8 cellular contexts compared by ENCODE assay signal in the genomic region with DNA sequence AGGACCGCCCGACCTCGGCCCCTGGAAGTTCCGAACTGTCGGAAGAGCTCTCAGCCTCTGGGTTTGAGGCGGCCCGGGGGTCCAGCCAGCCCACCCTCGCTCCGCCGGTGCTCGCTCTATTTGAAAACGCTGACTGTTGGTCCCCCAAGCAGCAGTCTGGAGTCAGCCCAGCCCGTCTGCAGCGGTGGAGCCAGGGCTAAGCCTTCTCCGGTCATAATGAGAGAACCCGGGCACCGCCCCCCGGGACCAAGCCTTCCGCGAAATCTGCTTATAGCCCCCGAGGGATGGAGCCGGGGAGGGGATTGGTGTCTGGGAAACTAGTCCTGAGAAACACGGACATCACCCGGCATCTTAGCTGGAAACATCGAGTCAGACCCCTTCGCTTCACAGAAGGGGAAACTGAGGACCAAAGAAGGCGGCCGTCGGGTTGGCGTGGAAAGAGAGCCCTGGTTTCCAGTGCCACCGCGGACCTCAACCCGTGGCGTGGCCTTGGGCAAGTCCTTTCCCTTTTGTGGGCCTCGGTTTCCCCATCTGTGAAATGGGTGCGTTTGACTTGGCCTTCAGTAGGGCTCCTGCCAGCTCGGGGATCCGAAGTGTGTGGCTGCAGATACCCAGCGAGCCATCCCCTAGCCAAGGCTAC. TPM values are rescaled to one million over a fixed set of nuclear protein-coding genes. Genes with fewer than 3 reads are reported as not detected.
A peak's percentile ranks its signal among the peaks of the same experiment; 100 is the strongest.
DNase-seq lines count a peak whose midpoint lies in the region; ATAC-seq lines count a peak whose summit lies in the region.

No MANE protein-coding gene starts in this region.

- H3K79me2 ChIP-seq in GM23248 (ENCODE audit: insufficient read depth) = peaks cover 55% of the 10 kb centered on the region

- peaks cover 27% of the 10 kb centered on the region for H3K4me1 ChIP-seq in GM23248 (ENCODE audit: insufficient read depth)
- H3K4me1 ChIP-seq in skeletal muscle satellite cell (ENCODE audit: control insufficient read depth, insufficient read depth, low read length) = peaks cover 41% of the 10 kb centered on the region

- H3K4me2 ChIP-seq in GM23248 (ENCODE audit: unreplicated experiment) (peak overlapping the region; percentile 82), skeletal muscle satellite cell (ENCODE audit: low read length) (peak overlapping the region; percentile 98)

- H3K27me3 Mint-ChIP-seq in activated CD4-positive, alpha-beta T cell treated with anti-CD3 and anti-CD28 coated beads, Interleukin-2, amount 10 ng/mL, durations not matched to agents 7 days and 5 days = no peaks in the 10 kb centered on the region

- H3K9me2 ChIP-seq in GM23248 (ENCODE audit: insufficient read depth) = no peaks in the 10 kb centered on the region

- H3K9me3 Mint-ChIP-seq in activated CD4-positive, alpha-beta T cell treated with anti-CD3 and anti-CD28 coated beads, Interleukin-2, amount 10 ng/mL, durations not matched to agents 7 days and 5 days = no peaks in the 10 kb centered on the region

- peak overlapping the region; percentile 90 for H3K4me3 ChIP-seq in GM23248
- peak overlapping the region; percentile 95 for H3K4me3 ChIP-seq in skeletal muscle satellite cell (ENCODE audit: low read length)

- H3K27ac Mint-ChIP-seq in activated CD4-positive, alpha-beta T cell treated with anti-CD3 and anti-CD28 coated beads, Interleukin-2, amount 10 ng/mL, durations not matched to agents 7 days and 5 days = peak overlapping the region; percentile 83

- CTCF ChIA-PET in activated CD4-positive, alpha-beta T cell treated with anti-CD3 and anti-CD28 coated beads, Interleukin-2, amount 10 ng/mL, durations not matched to agents 7 days and 5 days (lab: Charles Lee) = interaction anchor here (0.6 to 1.3 kb wide), 3 partner anchors 12 to 34 kb away, joined by 3 to 5 read pairs (median 3); no protein-coding TSS in a partner anchor

- H2AFZ ChIP-seq in GM23248 = peak overlapping the region; percentile 89

- peaks cover 21% of the 10 kb centered on the region; the same call in 1 of the 2 replicates for H3F3A ChIP-seq in GM23248 (ENCODE audit: insufficient read depth)

- peaks cover 45% of the 10 kb centered on the region for H3K36me3 Mint-ChIP-seq in activated CD4-positive, alpha-beta T cell treated with anti-CD3 and anti-CD28 coated beads, Interleukin-2, amount 10 ng/mL, durations not matched to agents 7 days and 5 days (ENCODE audit: low read depth)

- peak; percentile 53 for DNase-seq in GM23248
- DNase-seq in activated CD4-positive, alpha-beta T cell treated with anti-CD3 and anti-CD28 coated beads, Interleukin-2, amount 10 ng/mL, durations not matched to agents 7 days and 5 days = no peak
- DNase-seq in left ventricle myocardium superior = peak; percentile 56
- DNase-seq in Ammon's horn (ENCODE audit: low spot score) = no peak
- no peak for DNase-seq in NCI-H526 (lab: John Stamatoyannopoulos, UW)
- DNase-seq in medulla oblongata (ENCODE audit: extremely low spot score) = no peak

- WGBS in GM23248 (ENCODE audit: low coverage in 1 of 2, low lambda C conversion rate in 2 of 2, missing lambda C conversion rate in 2 of 2), 2 experiments = 8 to 11% methylated on average over 39 of the region's 39 CpGs

- H3K4me3 Mint-ChIP-seq in activated CD4-positive, alpha-beta T cell treated with anti-CD3 and anti-CD28 coated beads, Interleukin-2, amount 10 ng/mL, durations not matched to agents 7 days and 5 days = peak overlapping the region; percentile 87

- POLR2A ChIA-PET in activated CD4-positive, alpha-beta T cell treated with anti-CD3 and anti-CD28 coated beads, Interleukin-2, amount 10 ng/mL, durations not matched to agents 7 days and 5 days (lab: Charles Lee) = interaction anchor here (0.7 kb wide), 1 partner anchor 92 kb away, joined by 3 read pairs; no protein-coding TSS in a partner anchor

- H3K9ac ChIP-seq in GM23248 (peak overlapping the region; percentile 84), skeletal muscle satellite cell (ENCODE audit: low read depth, low read length) (peak overlapping the region; percentile 90)

- H3K27me3 ChIP-seq in GM23248 (replicated peaks; ENCODE audit: insufficient read depth) (no peaks in the 10 kb centered on the region), skeletal muscle satellite cell (ENCODE audit: control insufficient read depth, insufficient read depth, low read length) (no peaks in the 10 kb centered on the region)

- no peaks in the 10 kb centered on the region for H4K20me1 ChIP-seq in GM23248 (ENCODE audit: insufficient read depth)

- H3K36me3 ChIP-seq in GM23248 (ENCODE audit: low read depth) (no peaks in the 10 kb centered on the region), skeletal muscle satellite cell (ENCODE audit: insufficient read depth, low read length) (peaks cover 17% of the 10 kb centered on the region)

- in situ Hi-C loops in GM23248 (cut with MboI) = no loop called here

- ATAC-seq in left ventricle myocardium superior (peak; percentile 4), HG02642 (IDR thresholded peaks at IDR 0.05; ENCODE audit: poor library complexity, unreplicated experiment) (no peak)

- intact Hi-C loops in left ventricle myocardium superior (cut with micrococcal nuclease) = no loop called here

- H3K4me1 Mint-ChIP-seq in activated CD4-positive, alpha-beta T cell treated with anti-CD3 and anti-CD28 coated beads, Interleukin-2, amount 10 ng/mL, durations not matched to agents 7 days and 5 days = peaks cover 70% of the 10 kb centered on the region

- peak overlapping the region; percentile 61 for H3K27ac ChIP-seq in GM23248

- H3K9me3 ChIP-seq in GM23248 (ENCODE audit: low read depth) (no peaks in the 10 kb centered on the region), skeletal muscle satellite cell (replicated peaks; ENCODE audit: low read length) (no peaks in the 10 kb centered on the region)

RNA-seq across cellular contexts. Expression of a gene that starts 1.0 kb away (rescaled TPM):
- 20.5 and 21.1 TPM in 2 replicates for total RNA-seq in GM23248 (2014; rRNA removed; shearing (Covaris generic))
- 18.1 and 18.8 TPM in 2 replicates for polyA plus RNA-seq in GM23248 (2016; fragmentation: Nextera tagmentation; extraction: Ambion mirVana)
- 100 to 1,000 TPM; 118 to 127 TPM for total RNA-seq in activated CD4-positive, alpha-beta T cell treated with anti-CD3 and anti-CD28 coated beads, Interleukin-2, amount 10 ng/mL, durations not matched to agents 7 days and 5 days
- total RNA-seq in left ventricle myocardium superior = 9.3 TPM
- 0.76 and 7.6 TPM in 2 replicates for total RNA-seq in skeletal muscle satellite cell (2012; rRNA removed)

Comparison
In these comparisons a context has a peak if more than half of its experiments do, and no peak if none do; other contexts are left out.
1. DNase-seq: peak in GM23248 (single experiment) and left ventricle myocardium superior (single experiment); none in activated CD4-positive, alpha-beta T cell treated with anti-CD3 and anti-CD28 coated beads, Interleukin-2, amount 10 ng/mL, durations not matched to agents 7 days and 5 days (single experiment), Ammon's horn (single experiment), NCI-H526 (0 of 2) and medulla oblongata (single experiment).